Comparison of ENCODE assay signal across 9 cellular contexts in genomic region chr6:24930386-24930785, GRCh38. TPM values are rescaled to one million over a fixed set of nuclear protein-coding genes. Genes with fewer than 3 reads are reported as not detected.
DNase-seq lines count a peak whose midpoint lies in the region; ATAC-seq and TF ChIP-seq lines count a peak whose summit lies in the region.
"Had no signal": no experiment of that assay in that cellular context is flagged by ENCODE, and none has a peak within 500 bp of the region (broad histone marks: within the 10 kb centered on the region; RNA-seq: fewer than 3 reads in every experiment).

No MANE protein-coding gene starts in this region.

- peak overlapping the region; percentile 89 for H3K4me3 Mint-ChIP-seq in activated CD4-positive, alpha-beta T cell treated with anti-CD3 and anti-CD28 coated beads, Interleukin-2, amount 10 ng/mL, durations not matched to agents 24 days and 14 days
- peak overlapping the region; percentile 94 for H3K4me3 Mint-ChIP-seq in activated CD8-positive, alpha-beta T cell treated with anti-CD3 and anti-CD28 coated beads, Interleukin-2, amount 10 ng/mL, durations not matched to agents 7 days and 5 days

- H3K27me3 ChIP-seq in heart right ventricle: no peaks in the 10 kb centered on the region
- H3K27me3 ChIP-seq in skeletal muscle tissue (ENCODE audit: control insufficient read depth in 3 of 3, insufficient read depth in 3 of 3, low read length in 3 of 3): no peaks in the 10 kb centered on the region
- H3K27me3 ChIP-seq: ascending aorta had no signal

- CTCF ChIA-PET in activated CD8-positive, alpha-beta T cell treated with anti-CD3 and anti-CD28 coated beads, Interleukin-2, amount 10 ng/mL, durations not matched to agents 7 days and 5 days (lab: Charles Lee): interaction anchor here (0.9 to 19.1 kb wide), 5 partner anchors 20 to 97 kb away, joined by 4 to 433 read pairs (median 8); no protein-coding TSS in a partner anchor

- H3K36me3 ChIP-seq in heart right ventricle (no peaks in the 10 kb centered on the region), skeletal muscle tissue (ENCODE audit: control insufficient read depth in 3 of 3, insufficient read depth in 3 of 3, low read length in 3 of 3) (no peaks in the 10 kb centered on the region)
- H3K36me3 ChIP-seq: ascending aorta had no signal

- WGBS in heart right ventricle, 2 donors: 4 to 18% methylated on average over 1 of the region's 1 CpG

- H3K9ac ChIP-seq in skeletal muscle tissue (ENCODE audit: low read depth in 1 of 3, low read length in 3 of 3): peak overlapping the region in 2 of 3 donors; percentile 24 to 41

- no peak for ATAC-seq in activated CD8-positive, alpha-beta T cell treated with anti-CD3 and anti-CD28 coated beads, Interleukin-2, amount 10 ng/mL, durations not matched to agents 7 days and 5 days
- ATAC-seq in heart right ventricle (peak; percentile 71 to 95 (median 88)), HG02610 (IDR thresholded peaks at IDR 0.05; ENCODE audit: unreplicated experiment) (no peak), GM18519 (IDR thresholded peaks at IDR 0.05; ENCODE audit: low FRiP score, unreplicated experiment) (no peak)

- DNase-seq in activated CD4-positive, alpha-beta T cell treated with anti-CD3 and anti-CD28 coated beads, Interleukin-2, amount 10 ng/mL, durations not matched to agents 24 days and 14 days: no peak
- DNase-seq in activated CD4-positive, alpha-beta T cell treated with anti-CD3 and anti-CD28 coated beads, Interleukin-2, amount 50 U/mL, for 48 hours: no peak
- no peak for DNase-seq in activated CD8-positive, alpha-beta T cell treated with anti-CD3 and anti-CD28 coated beads, Interleukin-2, amount 10 ng/mL, durations not matched to agents 7 days and 5 days
- DNase-seq in heart right ventricle: peak in 1 of 2 donors; percentile 50
- DNase-seq in NCI-H187 treated with DMSO at 0.1 percent for 48 hours (lab: John Stamatoyannopoulos, UW): no peak

- H3K27ac Mint-ChIP-seq in activated CD4-positive, alpha-beta T cell treated with anti-CD3 and anti-CD28 coated beads, Interleukin-2, amount 10 ng/mL, durations not matched to agents 24 days and 14 days: peak overlapping the region; percentile 95
- H3K27ac Mint-ChIP-seq in activated CD8-positive, alpha-beta T cell treated with anti-CD3 and anti-CD28 coated beads, Interleukin-2, amount 10 ng/mL, durations not matched to agents 7 days and 5 days: peak overlapping the region; percentile 27

- no peaks in the 10 kb centered on the region for H3K9me3 ChIP-seq in heart right ventricle
- H3K9me3 ChIP-seq in skeletal muscle tissue (ENCODE audit: control insufficient read depth in 3 of 3, low read length in 3 of 3): no peaks in the 10 kb centered on the region
- H3K9me3 ChIP-seq: ascending aorta had no signal

- H3K9me3 Mint-ChIP-seq in activated CD4-positive, alpha-beta T cell treated with anti-CD3 and anti-CD28 coated beads, Interleukin-2, amount 10 ng/mL, durations not matched to agents 24 days and 14 days: peaks cover 6% of the 10 kb centered on the region
- H3K9me3 Mint-ChIP-seq in activated CD8-positive, alpha-beta T cell treated with anti-CD3 and anti-CD28 coated beads, Interleukin-2, amount 10 ng/mL, durations not matched to agents 7 days and 5 days (ENCODE audit: insufficient read depth): no peaks in the 10 kb centered on the region

- POLR2A ChIA-PET in activated CD8-positive, alpha-beta T cell treated with anti-CD3 and anti-CD28 coated beads, Interleukin-2, amount 10 ng/mL, durations not matched to agents 7 days and 5 days (lab: Charles Lee): interaction anchor here (1.1 to 1.8 kb wide), 2 partner anchors 21 kb away, joined by 3 to 5 read pairs; no protein-coding TSS in a partner anchor

- H3K27me3 Mint-ChIP-seq in activated CD4-positive, alpha-beta T cell treated with anti-CD3 and anti-CD28 coated beads, Interleukin-2, amount 10 ng/mL, durations not matched to agents 24 days and 14 days: no peaks in the 10 kb centered on the region
- H3K27me3 Mint-ChIP-seq in activated CD8-positive, alpha-beta T cell treated with anti-CD3 and anti-CD28 coated beads, Interleukin-2, amount 10 ng/mL, durations not matched to agents 7 days and 5 days (ENCODE audit: low read depth): no peaks in the 10 kb centered on the region

- peaks cover 7 to 68% (median 40%) of the 10 kb centered on the region in 9 donors for H3K4me1 ChIP-seq in heart right ventricle
- H3K4me1 ChIP-seq in skeletal muscle tissue (ENCODE audit: control insufficient read depth in 3 of 3, insufficient read depth in 3 of 3, low read length in 3 of 3): peaks cover 18 to 35% (median 25%) of the 10 kb centered on the region in 3 donors

- H3K4me1 Mint-ChIP-seq in activated CD4-positive, alpha-beta T cell treated with anti-CD3 and anti-CD28 coated beads, Interleukin-2, amount 10 ng/mL, durations not matched to agents 24 days and 14 days: peaks cover 78% of the 10 kb centered on the region
- H3K4me1 Mint-ChIP-seq in activated CD8-positive, alpha-beta T cell treated with anti-CD3 and anti-CD28 coated beads, Interleukin-2, amount 10 ng/mL, durations not matched to agents 7 days and 5 days (ENCODE audit: low read depth): peaks cover 61% of the 10 kb centered on the region

- peaks cover 26% of the 10 kb centered on the region for H3K36me3 Mint-ChIP-seq in activated CD4-positive, alpha-beta T cell treated with anti-CD3 and anti-CD28 coated beads, Interleukin-2, amount 10 ng/mL, durations not matched to agents 24 days and 14 days (ENCODE audit: low read depth)
- H3K36me3 Mint-ChIP-seq in activated CD8-positive, alpha-beta T cell treated with anti-CD3 and anti-CD28 coated beads, Interleukin-2, amount 10 ng/mL, durations not matched to agents 7 days and 5 days (ENCODE audit: low read depth): peaks cover 84% of the 10 kb centered on the region

- no peak for TF ChIP-seq CTCF in heart right ventricle (IDR thresholded peaks at IDR 0.05)

- intact Hi-C loops in activated CD4-positive, alpha-beta T cell treated with anti-CD3 and anti-CD28 coated beads, Interleukin-2, amount 10 ng/mL, durations not matched to agents 24 days and 14 days (cut with micrococcal nuclease): loop anchor here (10.0 kb wide), 2 partner anchors 206 to 1094 kb away; a partner anchor contains a TSS
- intact Hi-C loops in heart right ventricle (cut with DNase I): loop anchor here in 2 of 10 donors (10.0 kb wide), 1 partner anchor 64 kb away; no protein-coding TSS in a partner anchor

- H3K4me3 ChIP-seq in heart right ventricle (peak overlapping the region in 1 of 10 donors; percentile 55), skeletal muscle tissue (ENCODE audit: low read length in 3 of 3) (no peak overlapping the region)
- H3K4me3 ChIP-seq: ascending aorta had no signal

- H3K27ac ChIP-seq in heart right ventricle (peak overlapping the region in 7 of 10 donors; percentile 25 to 87 (median 64)), skeletal muscle tissue (ENCODE audit: low read depth, low read length) (peak overlapping the region; percentile 74)
- H3K27ac ChIP-seq: ascending aorta had no signal

RNA-seq across cellular contexts. Expression of gene RIPOR2, which starts 5.4 kb away (rescaled TPM):
- 25.3 and 26.5 TPM in 2 replicates for total RNA-seq in activated CD4-positive, alpha-beta T cell treated with anti-CD3 and anti-CD28 coated beads, Interleukin-2, amount 10 ng/mL, durations not matched to agents 24 days and 14 days
- total RNA-seq in activated CD8-positive, alpha-beta T cell treated with anti-CD3 and anti-CD28 coated beads, Interleukin-2, amount 10 ng/mL, durations not matched to agents 7 days and 5 days: 100 to 1,000 TPM; 154 to 156 TPM
- total RNA-seq in heart right ventricle (10 to 100 TPM in 1 of 10 donors, 1 to 10 TPM in 9; 2.0 to 14.5 (median 4.6) TPM), skeletal muscle tissue (9.9 TPM)
- polyA plus RNA-seq in heart right ventricle: 1 to 10 TPM; 1.2 to 1.4 TPM

Comparison
In these comparisons a context has a peak if more than half of its experiments do, and no peak if none do; other contexts are left out.
1. ATAC-seq: peak in heart right ventricle (8 of 8); none in activated CD8-positive, alpha-beta T cell treated with anti-CD3 and anti-CD28 coated beads, Interleukin-2, amount 10 ng/mL, durations not matched to agents 7 days and 5 days (single experiment), HG02610 (single experiment) and GM18519 (single experiment).